2 cellular contexts compared by ENCODE assay signal in the genomic region with DNA sequence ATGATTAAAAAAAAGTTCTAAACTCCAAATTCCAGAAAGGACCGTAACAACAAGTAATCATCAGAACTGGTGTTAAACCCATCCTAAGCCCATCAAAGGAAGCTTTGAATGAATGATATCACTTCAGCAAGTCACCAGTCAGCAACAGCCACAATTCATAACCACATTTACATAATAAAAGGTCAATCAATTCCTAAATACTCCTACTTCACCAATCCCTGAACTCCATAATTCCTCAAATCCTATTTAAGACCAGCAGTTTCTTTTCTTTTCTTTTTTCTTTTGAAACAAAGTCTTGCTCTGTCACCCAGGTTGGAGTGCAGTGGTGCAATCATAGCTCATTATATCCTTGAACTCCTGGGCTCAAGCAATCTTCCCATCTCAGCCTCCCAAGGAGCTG.
TF ChIP-seq lines count a peak whose summit lies in the region.

No MANE protein-coding gene starts in this region.

TF ChIP-seq in GM23338, 12 proteins besides CTCF, POLR2A, EP300 and RAD21 (continues in another document):
- TF ChIP-seq, protein P1, sequence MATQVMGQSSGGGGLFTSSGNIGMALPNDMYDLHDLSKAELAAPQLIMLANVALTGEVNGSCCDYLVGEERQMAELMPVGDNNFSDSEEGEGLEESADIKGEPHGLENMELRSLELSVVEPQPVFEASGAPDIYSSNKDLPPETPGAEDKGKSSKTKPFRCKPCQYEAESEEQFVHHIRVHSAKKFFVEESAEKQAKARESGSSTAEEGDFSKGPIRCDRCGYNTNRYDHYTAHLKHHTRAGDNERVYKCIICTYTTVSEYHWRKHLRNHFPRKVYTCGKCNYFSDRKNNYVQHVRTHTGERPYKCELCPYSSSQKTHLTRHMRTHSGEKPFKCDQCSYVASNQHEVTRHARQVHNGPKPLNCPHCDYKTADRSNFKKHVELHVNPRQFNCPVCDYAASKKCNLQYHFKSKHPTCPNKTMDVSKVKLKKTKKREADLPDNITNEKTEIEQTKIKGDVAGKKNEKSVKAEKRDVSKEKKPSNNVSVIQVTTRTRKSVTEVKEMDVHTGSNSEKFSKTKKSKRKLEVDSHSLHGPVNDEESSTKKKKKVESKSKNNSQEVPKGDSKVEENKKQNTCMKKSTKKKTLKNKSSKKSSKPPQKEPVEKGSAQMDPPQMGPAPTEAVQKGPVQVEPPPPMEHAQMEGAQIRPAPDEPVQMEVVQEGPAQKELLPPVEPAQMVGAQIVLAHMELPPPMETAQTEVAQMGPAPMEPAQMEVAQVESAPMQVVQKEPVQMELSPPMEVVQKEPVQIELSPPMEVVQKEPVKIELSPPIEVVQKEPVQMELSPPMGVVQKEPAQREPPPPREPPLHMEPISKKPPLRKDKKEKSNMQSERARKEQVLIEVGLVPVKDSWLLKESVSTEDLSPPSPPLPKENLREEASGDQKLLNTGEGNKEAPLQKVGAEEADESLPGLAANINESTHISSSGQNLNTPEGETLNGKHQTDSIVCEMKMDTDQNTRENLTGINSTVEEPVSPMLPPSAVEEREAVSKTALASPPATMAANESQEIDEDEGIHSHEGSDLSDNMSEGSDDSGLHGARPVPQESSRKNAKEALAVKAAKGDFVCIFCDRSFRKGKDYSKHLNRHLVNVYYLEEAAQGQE (IDR thresholded peaks at IDR 0.05; ENCODE audit: unreplicated experiment): no peak
- TF ChIP-seq, protein P2, sequence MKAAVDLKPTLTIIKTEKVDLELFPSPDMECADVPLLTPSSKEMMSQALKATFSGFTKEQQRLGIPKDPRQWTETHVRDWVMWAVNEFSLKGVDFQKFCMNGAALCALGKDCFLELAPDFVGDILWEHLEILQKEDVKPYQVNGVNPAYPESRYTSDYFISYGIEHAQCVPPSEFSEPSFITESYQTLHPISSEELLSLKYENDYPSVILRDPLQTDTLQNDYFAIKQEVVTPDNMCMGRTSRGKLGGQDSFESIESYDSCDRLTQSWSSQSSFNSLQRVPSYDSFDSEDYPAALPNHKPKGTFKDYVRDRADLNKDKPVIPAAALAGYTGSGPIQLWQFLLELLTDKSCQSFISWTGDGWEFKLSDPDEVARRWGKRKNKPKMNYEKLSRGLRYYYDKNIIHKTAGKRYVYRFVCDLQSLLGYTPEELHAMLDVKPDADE (IDR thresholded peaks at IDR 0.05): no peak
- TF ChIP-seq POLR2AphosphoS5 (IDR thresholded peaks at IDR 0.05; ENCODE audit: low read depth) (no peak), CREB1 (CRISPR knock-in tag; IDR thresholded peaks at IDR 0.05; ENCODE audit: low read depth) (no peak), NANOG (IDR thresholded peaks at IDR 0.05; ENCODE audit: borderline replicate concordance) (no peak), ZNF114 (CRISPR knock-in tag; IDR thresholded peaks at IDR 0.05) (no peak), EZH2 (IDR thresholded peaks at IDR 0.05; ENCODE audit: low read depth, unreplicated experiment) (no peak), ZNF331 (CRISPR knock-in tag; IDR thresholded peaks at IDR 0.05; ENCODE audit: low read depth) (no peak), JUNB (IDR thresholded peaks at IDR 0.05; ENCODE audit: unreplicated experiment) (no peak), STAT1 (IDR thresholded peaks at IDR 0.05; ENCODE audit: unreplicated experiment) (no peak), EZH2phosphoT487 (IDR thresholded peaks at IDR 0.05; ENCODE audit: unreplicated experiment) (no peak)

TF ChIP-seq in GM12878, 131 proteins besides CTCF, POLR2A, EP300 and RAD21 (continued from another document):
- TF ChIP-seq, protein P3, sequence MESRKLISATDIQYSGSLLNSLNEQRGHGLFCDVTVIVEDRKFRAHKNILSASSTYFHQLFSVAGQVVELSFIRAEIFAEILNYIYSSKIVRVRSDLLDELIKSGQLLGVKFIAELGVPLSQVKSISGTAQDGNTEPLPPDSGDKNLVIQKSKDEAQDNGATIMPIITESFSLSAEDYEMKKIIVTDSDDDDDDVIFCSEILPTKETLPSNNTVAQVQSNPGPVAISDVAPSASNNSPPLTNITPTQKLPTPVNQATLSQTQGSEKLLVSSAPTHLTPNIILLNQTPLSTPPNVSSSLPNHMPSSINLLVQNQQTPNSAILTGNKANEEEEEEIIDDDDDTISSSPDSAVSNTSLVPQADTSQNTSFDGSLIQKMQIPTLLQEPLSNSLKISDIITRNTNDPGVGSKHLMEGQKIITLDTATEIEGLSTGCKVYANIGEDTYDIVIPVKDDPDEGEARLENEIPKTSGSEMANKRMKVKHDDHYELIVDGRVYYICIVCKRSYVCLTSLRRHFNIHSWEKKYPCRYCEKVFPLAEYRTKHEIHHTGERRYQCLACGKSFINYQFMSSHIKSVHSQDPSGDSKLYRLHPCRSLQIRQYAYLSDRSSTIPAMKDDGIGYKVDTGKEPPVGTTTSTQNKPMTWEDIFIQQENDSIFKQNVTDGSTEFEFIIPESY (IDR thresholded peaks at IDR 0.05): no peak
- TF ChIP-seq PML (IDR thresholded peaks at IDR 0.05; ENCODE audit: low read length) (no peak), FOXM1 (IDR thresholded peaks at IDR 0.05; ENCODE audit: low read depth, low read length) (no peak), TBL1XR1 (IDR thresholded peaks at IDR 0.05; ENCODE audit: low read depth, low read length) (no peak), JUND (IDR thresholded peaks at IDR 0.05; ENCODE audit: low read depth, low read length) (no peak), NRF1 (conservative IDR thresholded peaks at IDR 0.05; ENCODE audit: low read depth, low read length) (no peak), ZNF622 (IDR thresholded peaks at IDR 0.05) (no peak)
- TF ChIP-seq, protein P4, sequence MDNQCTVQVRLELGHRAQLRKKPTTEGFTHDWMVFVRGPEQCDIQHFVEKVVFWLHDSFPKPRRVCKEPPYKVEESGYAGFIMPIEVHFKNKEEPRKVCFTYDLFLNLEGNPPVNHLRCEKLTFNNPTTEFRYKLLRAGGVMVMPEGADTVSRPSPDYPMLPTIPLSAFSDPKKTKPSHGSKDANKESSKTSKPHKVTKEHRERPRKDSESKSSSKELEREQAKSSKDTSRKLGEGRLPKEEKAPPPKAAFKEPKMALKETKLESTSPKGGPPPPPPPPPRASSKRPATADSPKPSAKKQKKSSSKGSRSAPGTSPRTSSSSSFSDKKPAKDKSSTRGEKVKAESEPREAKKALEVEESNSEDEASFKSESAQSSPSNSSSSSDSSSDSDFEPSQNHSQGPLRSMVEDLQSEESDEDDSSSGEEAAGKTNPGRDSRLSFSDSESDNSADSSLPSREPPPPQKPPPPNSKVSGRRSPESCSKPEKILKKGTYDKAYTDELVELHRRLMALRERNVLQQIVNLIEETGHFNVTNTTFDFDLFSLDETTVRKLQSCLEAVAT (IDR thresholded peaks at IDR 0.05): no peak
- TF ChIP-seq, protein P5, sequence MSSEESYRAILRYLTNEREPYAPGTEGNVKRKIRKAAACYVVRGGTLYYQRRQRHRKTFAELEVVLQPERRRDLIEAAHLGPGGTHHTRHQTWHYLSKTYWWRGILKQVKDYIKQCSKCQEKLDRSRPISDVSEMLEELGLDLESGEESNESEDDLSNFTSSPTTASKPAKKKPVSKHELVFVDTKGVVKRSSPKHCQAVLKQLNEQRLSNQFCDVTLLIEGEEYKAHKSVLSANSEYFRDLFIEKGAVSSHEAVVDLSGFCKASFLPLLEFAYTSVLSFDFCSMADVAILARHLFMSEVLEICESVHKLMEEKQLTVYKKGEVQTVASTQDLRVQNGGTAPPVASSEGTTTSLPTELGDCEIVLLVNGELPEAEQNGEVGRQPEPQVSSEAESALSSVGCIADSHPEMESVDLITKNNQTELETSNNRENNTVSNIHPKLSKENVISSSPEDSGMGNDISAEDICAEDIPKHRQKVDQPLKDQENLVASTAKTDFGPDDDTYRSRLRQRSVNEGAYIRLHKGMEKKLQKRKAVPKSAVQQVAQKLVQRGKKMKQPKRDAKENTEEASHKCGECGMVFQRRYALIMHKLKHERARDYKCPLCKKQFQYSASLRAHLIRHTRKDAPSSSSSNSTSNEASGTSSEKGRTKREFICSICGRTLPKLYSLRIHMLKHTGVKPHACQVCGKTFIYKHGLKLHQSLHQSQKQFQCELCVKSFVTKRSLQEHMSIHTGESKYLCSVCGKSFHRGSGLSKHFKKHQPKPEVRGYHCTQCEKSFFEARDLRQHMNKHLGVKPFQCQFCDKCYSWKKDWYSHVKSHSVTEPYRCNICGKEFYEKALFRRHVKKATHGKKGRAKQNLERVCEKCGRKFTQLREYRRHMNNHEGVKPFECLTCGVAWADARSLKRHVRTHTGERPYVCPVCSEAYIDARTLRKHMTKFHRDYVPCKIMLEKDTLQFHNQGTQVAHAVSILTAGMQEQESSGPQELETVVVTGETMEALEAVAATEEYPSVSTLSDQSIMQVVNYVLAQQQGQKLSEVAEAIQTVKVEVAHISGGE (CRISPR knock-in tag; IDR thresholded peaks at IDR 0.05): no peak
